25 cellular contexts compared by ENCODE assay signal in the genomic region with DNA sequence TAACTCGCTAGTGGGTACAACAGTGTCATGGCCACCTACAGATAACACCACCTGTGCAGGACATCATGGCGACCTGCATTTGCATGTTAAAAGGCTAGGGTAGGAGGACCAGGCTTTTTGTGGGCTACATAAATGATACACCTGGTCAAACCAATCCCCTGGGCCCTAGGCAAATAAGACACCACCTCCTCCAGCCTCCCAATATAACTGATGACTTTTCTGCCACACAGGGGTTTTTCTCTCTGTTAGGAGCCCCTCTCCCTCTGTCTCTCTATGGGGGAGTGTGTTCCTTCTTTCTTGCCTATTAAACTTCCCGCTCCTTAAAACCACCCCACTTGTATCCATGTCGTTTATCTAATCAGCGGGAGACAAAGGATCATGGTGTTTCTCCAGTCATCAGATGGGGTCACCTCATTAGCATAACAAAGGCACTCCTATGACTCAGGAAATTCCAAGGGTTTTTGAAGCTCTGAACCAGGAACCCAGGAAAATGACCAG. TPM values are rescaled to one million over a fixed set of nuclear protein-coding genes. Genes with fewer than 3 reads are reported as not detected.
A peak's percentile ranks its signal among the peaks of the same experiment; 100 is the strongest.
DNase-seq lines count a peak whose midpoint lies in the region; ATAC-seq, FAIRE-seq and TF ChIP-seq lines count a peak whose summit lies in the region.
"Had no signal": no experiment of that assay in that cellular context is flagged by ENCODE, and none has a peak within 500 bp of the region (broad histone marks: within the 10 kb centered on the region; RNA-seq: fewer than 3 reads in every experiment).

No MANE protein-coding gene starts in this region.

- peaks cover 1% of the 10 kb centered on the region for H3K4me1 Mint-ChIP-seq in activated CD4-positive, alpha-beta T cell treated with anti-CD3 and anti-CD28 coated beads, Interleukin-2, amount 10 ng/mL, durations not matched to agents 24 days and 14 days
- H3K4me1 Mint-ChIP-seq in CD14-positive monocyte (no peaks in the 10 kb centered on the region), type B pancreatic cell (ENCODE audit: unreplicated experiment) (no peaks in the 10 kb centered on the region)
- H3K4me1 Mint-ChIP-seq: activated T-helper 17 cell treated with anti-CD3 and anti-CD28 coated beads, Interleukin-2, amount 50 U/mL, for 72 hours; stimulated activated effector memory CD8-positive, alpha-beta T cell treated with anti-CD3 and anti-CD28 coated beads, Interleukin-12 subunit alpha, Interleukin-12 subunit beta, amount 100 ng/mL, for 72 hours had no signal

- peaks cover 2% of the 10 kb centered on the region for H3K9me3 ChIP-seq in iPS DF 6.9 (ENCODE audit: control insufficient read depth, insufficient read depth, low read length)
- H3K9me3 ChIP-seq: thoracic aorta had no signal

- no peak overlapping the region for H3K27ac ChIP-seq in iPS DF 6.9 (ENCODE audit: low read length)
- H3K27ac ChIP-seq: BLaER1 treated with 17β-estradiol and CSF1 and Interleukin-3, amounts not matched to agents 10 nM and 100 nM; heart left ventricle; PC-9; thoracic aorta had no signal

- H3K27me3 Mint-ChIP-seq in activated CD4-positive, alpha-beta T cell treated with anti-CD3 and anti-CD28 coated beads, Interleukin-2, amount 10 ng/mL, durations not matched to agents 24 days and 14 days, result peaks cover 51% of the 10 kb centered on the region
- H3K27me3 Mint-ChIP-seq in CD14-positive monocyte (ENCODE audit: low read depth in 3 of 3) (peaks cover 0 to 3% (median 2%) of the 10 kb centered on the region in 3 donors), type B pancreatic cell (peaks cover 20% of the 10 kb centered on the region)

- ATAC-seq in HG02571 (IDR thresholded peaks at IDR 0.05; ENCODE audit: unreplicated experiment), result no peak
- ATAC-seq: activated T-helper 17 cell treated with anti-CD3 and anti-CD28 coated beads, Interleukin-2, amount 50 U/mL, for 72 hours; heart left ventricle; left colon; stimulated activated effector memory CD8-positive, alpha-beta T cell treated with anti-CD3 and anti-CD28 coated beads, Interleukin-12 subunit alpha, Interleukin-12 subunit beta, amount 100 ng/mL, for 72 hours had no signal

- no peaks in the 10 kb centered on the region for H3K36me3 ChIP-seq in iPS DF 6.9 (ENCODE audit: control insufficient read depth, insufficient read depth, low read length)
- H3K36me3 ChIP-seq: BLaER1 treated with 17β-estradiol and CSF1 and Interleukin-3, amounts not matched to agents 10 nM and 100 nM; heart left ventricle; thoracic aorta had no signal

- H3K27me3 ChIP-seq in iPS DF 6.9 (ENCODE audit: control insufficient read depth, insufficient read depth, low read length), result peaks cover 1% of the 10 kb centered on the region; the same call in 1 of the 2 replicates
- H3K27me3 ChIP-seq: BLaER1 treated with 17β-estradiol and CSF1 and Interleukin-3, amounts not matched to agents 10 nM and 100 nM had no signal

- H3K4me3 ChIP-seq in iPS DF 6.9 (ENCODE audit: low read length), result no peak overlapping the region
- H3K4me3 ChIP-seq: BLaER1 treated with 17β-estradiol and CSF1 and Interleukin-3, amounts not matched to agents 10 nM and 100 nM; heart left ventricle; PC-9; thoracic aorta had no signal

- H3K4me3 Mint-ChIP-seq in activated CD4-positive, alpha-beta T cell treated with anti-CD3 and anti-CD28 coated beads, Interleukin-2, amount 10 ng/mL, durations not matched to agents 24 days and 14 days, result no peak overlapping the region
- H3K4me3 Mint-ChIP-seq in CD14-positive monocyte, result no peak overlapping the region
- no peak overlapping the region for H3K4me3 Mint-ChIP-seq in type B pancreatic cell
- H3K4me3 Mint-ChIP-seq: activated T-helper 17 cell treated with anti-CD3 and anti-CD28 coated beads, Interleukin-2, amount 50 U/mL, for 72 hours; stimulated activated effector memory CD8-positive, alpha-beta T cell treated with anti-CD3 and anti-CD28 coated beads, Interleukin-12 subunit alpha, Interleukin-12 subunit beta, amount 100 ng/mL, for 72 hours; T-helper 2 cell treated with Interferon-gamma antibody and Interleukin-4, amounts not matched to agents 5 μg/mL and 100 μg/mL, for 36 hours had no signal

- H3K9me3 Mint-ChIP-seq in activated CD4-positive, alpha-beta T cell treated with anti-CD3 and anti-CD28 coated beads, Interleukin-2, amount 10 ng/mL, durations not matched to agents 24 days and 14 days, result peaks cover 36% of the 10 kb centered on the region
- H3K9me3 Mint-ChIP-seq in CD14-positive monocyte, result peaks cover 5 to 23% (median 18%) of the 10 kb centered on the region in 7 donors
- H3K9me3 Mint-ChIP-seq in type B pancreatic cell, result no peaks in the 10 kb centered on the region

- H3K36me3 Mint-ChIP-seq in activated CD4-positive, alpha-beta T cell treated with anti-CD3 and anti-CD28 coated beads, Interleukin-2, amount 10 ng/mL, durations not matched to agents 24 days and 14 days (ENCODE audit: low read depth), result peaks cover 2% of the 10 kb centered on the region
- H3K36me3 Mint-ChIP-seq in CD14-positive monocyte (no peaks in the 10 kb centered on the region), type B pancreatic cell (no peaks in the 10 kb centered on the region)
- H3K36me3 Mint-ChIP-seq: stimulated activated effector memory CD8-positive, alpha-beta T cell treated with anti-CD3 and anti-CD28 coated beads, Interleukin-12 subunit alpha, Interleukin-12 subunit beta, amount 100 ng/mL, for 72 hours had no signal

- no CpG with 5 or more reads among the region's 5 CpGs for WGBS in iPS DF 6.9 (ENCODE audit: insufficient coverage, insufficient read length)

- peaks cover 8% of the 10 kb centered on the region; the same call in 1 of the 2 replicates for H3K4me1 ChIP-seq in iPS DF 6.9 (ENCODE audit: control insufficient read depth, insufficient read depth, low read length)
- H3K4me1 ChIP-seq: BLaER1 treated with 17β-estradiol and CSF1 and Interleukin-3, amounts not matched to agents 10 nM and 100 nM; heart left ventricle had no signal

- peak; percentile 46 for DNase-seq in activated CD4-positive, alpha-beta T cell treated with anti-CD3 and anti-CD28 coated beads, Interleukin-2, amount 10 ng/mL, durations not matched to agents 24 days and 14 days
- DNase-seq in activated CD4-positive, alpha-beta T cell treated with anti-CD3 and anti-CD28 coated beads for 1 hour, result no peak
- DNase-seq in astrocyte of the hippocampus (ENCODE audit: low read depth, low spot score) (peak; percentile 94), iPS DF 6.9 (ENCODE audit: low read depth, low spot score) (peak; percentile 98), urothelium cell line (ENCODE audit: low spot score) (peak; percentile 37), CD14-positive monocyte (ENCODE audit: low spot score) (no peak), type B pancreatic cell (ENCODE audit: extremely low spot score, unreplicated experiment) (no peak)
- DNase-seq: heart left ventricle; left colon; midbrain; NCI-H2171; NCI-H774; PC-9; stimulated activated CD4-positive, alpha-beta T cell treated with anti-CD3 and anti-CD28 coated beads, Interleukin-15, amount 100 ng/mL, for 24 hours had no signal

- TF ChIP-seq CTCF in CD14-positive monocyte (IDR thresholded peaks at IDR 0.05), result no peak
- TF ChIP-seq CTCF in type B pancreatic cell (conservative IDR thresholded peaks at IDR 0.05), result no peak

- no peak overlapping the region for H3K27ac Mint-ChIP-seq in activated CD4-positive, alpha-beta T cell treated with anti-CD3 and anti-CD28 coated beads, Interleukin-2, amount 10 ng/mL, durations not matched to agents 24 days and 14 days
- H3K27ac Mint-ChIP-seq in CD14-positive monocyte (no peak overlapping the region), type B pancreatic cell (no peak overlapping the region)
- H3K27ac Mint-ChIP-seq: activated T-helper 17 cell treated with anti-CD3 and anti-CD28 coated beads, Interleukin-2, amount 50 U/mL, for 72 hours; stimulated activated effector memory CD8-positive, alpha-beta T cell treated with anti-CD3 and anti-CD28 coated beads, Interleukin-12 subunit alpha, Interleukin-12 subunit beta, amount 100 ng/mL, for 72 hours; T-helper 2 cell treated with Interferon-gamma antibody and Interleukin-4, amounts not matched to agents 5 μg/mL and 100 μg/mL, for 36 hours had no signal

- intact Hi-C loops in activated CD4-positive, alpha-beta T cell treated with anti-CD3 and anti-CD28 coated beads, Interleukin-2, amount 10 ng/mL, durations not matched to agents 24 days and 14 days (cut with micrococcal nuclease), result no loop called here
- intact Hi-C loops in CD14-positive monocyte (cut with micrococcal nuclease), result no loop called here

- FAIRE-seq in urothelium cell line (lab: Jason Lieb, UNC), result no peak
- FAIRE-seq: A204.1, H54 had no signal

RNA-seq across cellular contexts. Expression of a gene that starts 10.8 kb away (rescaled TPM):
- total RNA-seq in activated CD4-positive, alpha-beta T cell treated with anti-CD3 and anti-CD28 coated beads, Interleukin-2, amount 10 ng/mL, durations not matched to agents 24 days and 14 days, result 58.4 and 61.7 TPM in 2 replicates
- under 1 TPM; 0.24 to 0.30 TPM for polyA plus RNA-seq in CD14-positive monocyte
- 14.4 and 39.8 TPM in 2 replicates for total RNA-seq in type B pancreatic cell (ENCODE audit: low replicate concordance)

RNA-seq across cellular contexts. Expression of a gene that starts 43.7 kb away (rescaled TPM):
- 0.69 and 1.0 TPM in 2 replicates for total RNA-seq in activated CD4-positive, alpha-beta T cell treated with anti-CD3 and anti-CD28 coated beads, Interleukin-2, amount 10 ng/mL, durations not matched to agents 24 days and 14 days
- polyA plus RNA-seq in CD14-positive monocyte, result under 1 TPM in 1 of 2 donors, not detected in 1; 0.35 TPM
- total RNA-seq in type B pancreatic cell (ENCODE audit: low replicate concordance), result 1.4 and 10.7 TPM in 2 replicates
- total RNA-seq: cardiac septum, fibroblast of lung, thoracic aorta had no signal
- polyA plus RNA-seq: fibroblast of lung, heart left ventricle, neural cell had no signal

Comparison
In these comparisons a context has a peak if more than half of its experiments do, and no peak if none do; other contexts are left out.
1. DNase-seq: peak in activated CD4-positive, alpha-beta T cell treated with anti-CD3 and anti-CD28 coated beads, Interleukin-2, amount 10 ng/mL, durations not matched to agents 24 days and 14 days (single experiment), astrocyte of the hippocampus (single experiment), iPS DF 6.9 (single experiment) and urothelium cell line (single experiment); none in activated CD4-positive, alpha-beta T cell treated with anti-CD3 and anti-CD28 coated beads for 1 hour (single experiment), CD14-positive monocyte (single experiment) and type B pancreatic cell (single experiment).